ENCODE assay signal across 18 cellular contexts in the genomic region with DNA sequence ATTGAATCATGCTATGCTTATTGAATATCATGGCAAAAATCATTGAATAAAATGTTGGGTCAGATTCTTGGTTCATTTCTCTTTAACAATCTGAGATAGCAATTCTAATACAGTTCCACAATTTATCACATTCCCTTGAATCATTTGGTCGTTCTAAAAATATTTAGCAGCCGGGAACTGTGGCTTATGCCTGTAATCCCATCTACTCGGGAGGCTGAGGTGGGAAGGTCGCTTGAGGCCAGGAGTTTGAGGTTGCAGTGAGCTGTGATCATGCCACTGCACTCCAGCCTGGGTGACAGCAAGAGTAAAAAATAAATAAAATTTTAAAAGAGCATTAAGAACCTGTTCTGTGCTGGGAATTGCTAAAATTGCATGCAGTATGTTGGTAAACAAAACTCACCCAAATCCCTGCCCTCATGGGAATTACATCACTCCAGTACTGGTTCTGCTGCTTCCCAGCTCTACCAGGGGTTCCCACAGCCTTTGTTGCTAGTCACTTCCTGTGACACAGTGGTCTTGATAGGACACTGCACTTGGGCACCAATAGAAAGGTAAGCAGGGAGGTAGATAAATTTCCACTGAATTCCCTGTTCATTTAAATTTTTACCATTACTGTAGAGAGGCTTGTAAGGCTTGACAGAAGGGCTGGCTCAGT.
"Had no signal": no experiment of that assay in that cellular context is flagged by ENCODE, and none has a peak within 500 bp of the region (broad histone marks: within the 10 kb centered on the region; RNA-seq: fewer than 3 reads in every experiment).

No MANE protein-coding gene starts in this region.

- ATAC-seq: activated CD8-positive, alpha-beta T cell treated with anti-CD3 and anti-CD28 coated beads for 36 hours; activated T-cell treated with anti-CD3 and anti-CD28 coated beads, Interleukin-2, amount 50 U/mL, for 72 hours; foreskin keratinocyte; pancreas had no signal

- DNase-seq: activated CD4-positive, alpha-beta T cell treated with anti-CD3 and anti-CD28 coated beads for 4 hours; activated CD8-positive, alpha-beta memory T cell treated with anti-CD3 and anti-CD28 coated beads, Interleukin-2, amount 50 U/mL, for 4 hours; activated CD8-positive, alpha-beta T cell treated with anti-CD3 and anti-CD28 coated beads for 36 hours; activated naive CD8-positive, alpha-beta T cell treated with anti-CD3 and anti-CD28 coated beads, Interleukin-2, amount 10 ng/mL, durations not matched to agents 7 days and 5 days; activated T-cell treated with anti-CD3 and anti-CD28 coated beads, Interleukin-2, amount 50 U/mL, for 72 hours; anterior cingulate cortex; esophagus squamous epithelium; foreskin keratinocyte; head of caudate nucleus; left ventricle myocardium inferior; pancreas; retina; stomach; T1000 had no signal

- H3K4me1 ChIP-seq: esophagus squamous epithelium, foreskin keratinocyte, left ventricle myocardium inferior, pancreas, stomach had no signal

- H3K4me3 ChIP-seq: esophagus squamous epithelium, left ventricle myocardium inferior, pancreas, stomach, thoracic aorta had no signal

- H3K9me3 ChIP-seq: esophagus squamous epithelium, left ventricle myocardium inferior, pancreas, stomach, thoracic aorta had no signal

- FAIRE-seq: colon, keratinocyte, pancreas had no signal

- H3K27me3 ChIP-seq: esophagus squamous epithelium, foreskin keratinocyte, pancreas, stomach had no signal

- H3K27ac ChIP-seq: esophagus squamous epithelium, foreskin keratinocyte, left ventricle myocardium inferior, pancreas, stomach, thoracic aorta, VCaP had no signal

- H3K36me3 ChIP-seq: esophagus squamous epithelium, left ventricle myocardium inferior, pancreas, stomach, thoracic aorta had no signal
